ENCODE assay signal across 18 cellular contexts in genomic region chr21:41428847-41429246, GRCh38.
"Had no signal": no experiment of that assay in that cellular context is flagged by ENCODE, and none has a peak within 500 bp of the region (broad histone marks: within the 10 kb centered on the region; RNA-seq: fewer than 3 reads in every experiment).

No MANE protein-coding gene starts in this region.

- H3K27ac Mint-ChIP-seq: activated B cell treated with CpG ODN at 0.5 μM for 24 hours; nephron; stimulated activated naive B cell treated with anti-CD40 and anti-IgM and Interleukin-4, amounts not matched to agents 10 μg/mL and 1 μg/mL and 100 μg/mL, for 72 hours had no signal

- H3K4me3 ChIP-seq: ascending aorta, gastrocnemius medialis, tibial nerve, vagina had no signal

- H3K4me1 Mint-ChIP-seq: nephron had no signal

- H3K27me3 ChIP-seq: ascending aorta, tibial nerve, vagina had no signal

- H3K27ac ChIP-seq: ascending aorta, epithelial cell of prostate, gastrocnemius medialis, heart left ventricle, tibial nerve, vagina had no signal

- DNase-seq: activated B cell treated with CpG ODN at 0.5 μM for 24 hours; activated CD4-positive, alpha-beta T cell treated with anti-CD3 and anti-CD28 coated beads, Interleukin-2, amount 50 U/mL, for 48 hours; gastrocnemius medialis; heart left ventricle; immature natural killer cell; nucleus accumbens; posterior cingulate gyrus; retina; stimulated activated CD4-positive, alpha-beta T cell treated with anti-CD3 and anti-CD28 coated beads, Interleukin-4, amount 100 ng/mL, for 1 hour; stimulated activated naive B cell treated with anti-CD40 and anti-IgM and Interleukin-4, amounts not matched to agents 10 μg/mL and 1 μg/mL and 100 μg/mL, for 72 hours had no signal

- H3K9me3 ChIP-seq: ascending aorta, gastrocnemius medialis, tibial nerve, vagina had no signal

- ATAC-seq: gastrocnemius medialis; heart left ventricle; stimulated activated naive B cell treated with anti-CD40 and anti-IgM and Interleukin-4, amounts not matched to agents 10 μg/mL and 1 μg/mL and 100 μg/mL, for 72 hours had no signal

- H3K27me3 Mint-ChIP-seq: activated B cell treated with CpG ODN at 0.5 μM for 24 hours; stimulated activated naive B cell treated with anti-CD40 and anti-IgM and Interleukin-4, amounts not matched to agents 10 μg/mL and 1 μg/mL and 100 μg/mL, for 72 hours had no signal

- H3K9me3 Mint-ChIP-seq: activated T-helper 2 cell treated with anti-CD3 and anti-CD28 coated beads, Interferon-gamma antibody, Interleukin-2, Interleukin-4, amounts not matched to agents 10 μg/mL and 5 μg/mL and 100 μg/mL, durations not matched to agents 14 hours and 24 hours and 36 hours; immature natural killer cell had no signal

- FAIRE-seq: bronchial epithelial cell, TTC549 had no signal

- H3K4me3 Mint-ChIP-seq: nephron; stimulated activated naive B cell treated with anti-CD40 and anti-IgM and Interleukin-4, amounts not matched to agents 10 μg/mL and 1 μg/mL and 100 μg/mL, for 72 hours had no signal
